In genomic region chrX:111207851-111208250, GRCh38 we compare ENCODE assay signal across 7 cellular contexts.
"Had no signal": no experiment of that assay in that cellular context is flagged by ENCODE, and none has a peak within 500 bp of the region (broad histone marks: within the 10 kb centered on the region; RNA-seq: fewer than 3 reads in every experiment).

No MANE protein-coding gene starts in this region.

- FAIRE-seq: HTR-8/SVneo, K562 had no signal

- DNase-seq: GM23248, GOT3, H7, HFFc6, IMR-90 had no signal
